ENCODE assay signal across 8 cellular contexts in genomic region chr7:90211391-90212148, GRCh38. TPM values are rescaled to one million over a fixed set of nuclear protein-coding genes. Genes with fewer than 3 reads are reported as not detected.
DNase-seq lines count a peak whose midpoint lies in the region; ATAC-seq and TF ChIP-seq lines count a peak whose summit lies in the region.

STEAP2 (plus strand) TSS chr7:90211740; CDS start chr7:90225083, 13,343 bp downstream.

- CTCF ChIA-PET in WTC11 (lab: Charles Lee): interaction anchor here (0.6 to 2.9 kb wide), 15 partner anchors 12 to 216 kb away, joined by 3 to 29 read pairs (median 4); partner anchors contain the start of genes CFAP69, CLDN12 and STEAP1

- peaks cover 21% of the 10 kb centered on the region for H3K4me1 Mint-ChIP-seq in WTC11
- no peaks in the 10 kb centered on the region for H3K4me1 Mint-ChIP-seq in stimulated activated effector memory CD8-positive, alpha-beta T cell treated with anti-CD3 and anti-CD28 coated beads, Interleukin-12 subunit alpha, Interleukin-12 subunit beta, amount 100 ng/mL, for 72 hours

- H3K4me3 Mint-ChIP-seq in WTC11: no peak within 1 kb of the TSS
- peak within 1 kb of the TSS; percentile 33 for H3K4me3 Mint-ChIP-seq in stimulated activated effector memory CD8-positive, alpha-beta T cell treated with anti-CD3 and anti-CD28 coated beads, Interleukin-12 subunit alpha, Interleukin-12 subunit beta, amount 100 ng/mL, for 72 hours

- peak; percentile 95 for ATAC-seq in HG02642 (IDR thresholded peaks at IDR 0.05; ENCODE audit: poor library complexity, unreplicated experiment)
- peak; percentile 93 for ATAC-seq in WTC11
- ATAC-seq in stimulated activated effector memory CD8-positive, alpha-beta T cell treated with anti-CD3 and anti-CD28 coated beads, Interleukin-12 subunit alpha, Interleukin-12 subunit beta, amount 100 ng/mL, for 72 hours: peak; percentile 74

- no peaks in the 10 kb centered on the region for H3K9me3 Mint-ChIP-seq in WTC11
- H3K9me3 Mint-ChIP-seq in stimulated activated effector memory CD8-positive, alpha-beta T cell treated with anti-CD3 and anti-CD28 coated beads, Interleukin-12 subunit alpha, Interleukin-12 subunit beta, amount 100 ng/mL, for 72 hours: no peaks in the 10 kb centered on the region

- peak; percentile 62 for DNase-seq in activated effector memory CD4-positive, alpha-beta T cell treated with anti-CD3 and anti-CD28 coated beads, Interleukin-2, amount 50 U/mL, for 16 hours
- no peak for DNase-seq in activated effector memory CD4-positive, alpha-beta T cell treated with Interleukin-2 at 50 U/mL for 16 hours
- DNase-seq in NCI-H1417 treated with DMSO at 0.1 percent for 48 hours (lab: John Stamatoyannopoulos, UW) (peak; percentile 67), WTC11 (ENCODE audit: low spot score) (peak; percentile 91), epithelial cell of prostate (ENCODE audit: low read depth, low spot score) (peak; percentile 31), mesenteric fat pad (ENCODE audit: low spot score) (peak; percentile 96)
- peak; percentile 7 to 54 for DNase-seq in stimulated activated effector memory CD8-positive, alpha-beta T cell treated with anti-CD3 and anti-CD28 coated beads, Interleukin-12 subunit alpha, Interleukin-12 subunit beta, amount 100 ng/mL, for 72 hours (ENCODE audit: low spot score in 2 of 2)

- no peaks in the 10 kb centered on the region for H3K27me3 Mint-ChIP-seq in WTC11 (ENCODE audit: low read depth)

- TF ChIP-seq CTCF in WTC11 (IDR thresholded peaks at IDR 0.05): peak; percentile 14; the same call in 1 of the 2 replicates

- H3K27ac Mint-ChIP-seq in WTC11: peak within 1 kb of the TSS; percentile 57
- no peak within 1 kb of the TSS for H3K27ac Mint-ChIP-seq in stimulated activated effector memory CD8-positive, alpha-beta T cell treated with anti-CD3 and anti-CD28 coated beads, Interleukin-12 subunit alpha, Interleukin-12 subunit beta, amount 100 ng/mL, for 72 hours

- H3K27ac ChIP-seq in epithelial cell of prostate: peak within 1 kb of the TSS; percentile 42

- POLR2A ChIA-PET in WTC11 (lab: Charles Lee): interaction anchor here (0.6 to 1.8 kb wide), 10 partner anchors 12 to 360 kb away, joined by 3 to 13 read pairs (median 3); partner anchors contain the start of genes CLDN12 and STEAP1

- no peaks in the 10 kb centered on the region for H3K36me3 Mint-ChIP-seq in WTC11
- no peaks in the 10 kb centered on the region for H3K36me3 Mint-ChIP-seq in stimulated activated effector memory CD8-positive, alpha-beta T cell treated with anti-CD3 and anti-CD28 coated beads, Interleukin-12 subunit alpha, Interleukin-12 subunit beta, amount 100 ng/mL, for 72 hours

TF ChIP-seq in WTC11, 78 proteins besides CTCF, POLR2A, EP300 and RAD21 (continues in another document):
- TF ChIP-seq HMGA2 (CRISPR knock-in tag; IDR thresholded peaks at IDR 0.05) (no peak), NR3C1 (CRISPR knock-in tag; conservative IDR thresholded peaks at IDR 0.05; ENCODE audit: low read depth) (no peak), NR2C2 (CRISPR knock-in tag; IDR thresholded peaks at IDR 0.05) (no peak), NFE2L1 (CRISPR knock-in tag; IDR thresholded peaks at IDR 0.05) (peak; percentile 60; the same call in 1 of the 2 replicates), KAT7 (CRISPR knock-in tag; IDR thresholded peaks at IDR 0.05; ENCODE audit: borderline replicate concordance) (peak; percentile 98), GTF2I (CRISPR knock-in tag; conservative IDR thresholded peaks at IDR 0.05) (no peak), AR (CRISPR knock-in tag; IDR thresholded peaks at IDR 0.05) (no peak), ATF1 (CRISPR knock-in tag; IDR thresholded peaks at IDR 0.05) (0 out of 2 replicates have a peak, but pooled peaks have one; percentile 26), SP1 (CRISPR knock-in tag; conservative IDR thresholded peaks at IDR 0.05) (peak; percentile 46), CREM (CRISPR knock-in tag; IDR thresholded peaks at IDR 0.05) (0 out of 2 replicates have a peak, but pooled peaks have one; percentile 48)
- TF ChIP-seq, protein P1, sequence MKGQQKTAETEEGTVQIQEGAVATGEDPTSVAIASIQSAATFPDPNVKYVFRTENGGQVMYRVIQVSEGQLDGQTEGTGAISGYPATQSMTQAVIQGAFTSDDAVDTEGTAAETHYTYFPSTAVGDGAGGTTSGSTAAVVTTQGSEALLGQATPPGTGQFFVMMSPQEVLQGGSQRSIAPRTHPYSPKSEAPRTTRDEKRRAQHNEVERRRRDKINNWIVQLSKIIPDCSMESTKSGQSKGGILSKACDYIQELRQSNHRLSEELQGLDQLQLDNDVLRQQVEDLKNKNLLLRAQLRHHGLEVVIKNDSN (CRISPR knock-in tag; IDR thresholded peaks at IDR 0.05): 0 out of 2 replicates have a peak, but pooled peaks have one; percentile 46
- TF ChIP-seq, protein P2, sequence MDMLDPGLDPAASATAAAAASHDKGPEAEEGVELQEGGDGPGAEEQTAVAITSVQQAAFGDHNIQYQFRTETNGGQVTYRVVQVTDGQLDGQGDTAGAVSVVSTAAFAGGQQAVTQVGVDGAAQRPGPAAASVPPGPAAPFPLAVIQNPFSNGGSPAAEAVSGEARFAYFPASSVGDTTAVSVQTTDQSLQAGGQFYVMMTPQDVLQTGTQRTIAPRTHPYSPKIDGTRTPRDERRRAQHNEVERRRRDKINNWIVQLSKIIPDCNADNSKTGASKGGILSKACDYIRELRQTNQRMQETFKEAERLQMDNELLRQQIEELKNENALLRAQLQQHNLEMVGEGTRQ (CRISPR knock-in tag; IDR thresholded peaks at IDR 0.05): no peak
- TF ChIP-seq, protein P3, sequence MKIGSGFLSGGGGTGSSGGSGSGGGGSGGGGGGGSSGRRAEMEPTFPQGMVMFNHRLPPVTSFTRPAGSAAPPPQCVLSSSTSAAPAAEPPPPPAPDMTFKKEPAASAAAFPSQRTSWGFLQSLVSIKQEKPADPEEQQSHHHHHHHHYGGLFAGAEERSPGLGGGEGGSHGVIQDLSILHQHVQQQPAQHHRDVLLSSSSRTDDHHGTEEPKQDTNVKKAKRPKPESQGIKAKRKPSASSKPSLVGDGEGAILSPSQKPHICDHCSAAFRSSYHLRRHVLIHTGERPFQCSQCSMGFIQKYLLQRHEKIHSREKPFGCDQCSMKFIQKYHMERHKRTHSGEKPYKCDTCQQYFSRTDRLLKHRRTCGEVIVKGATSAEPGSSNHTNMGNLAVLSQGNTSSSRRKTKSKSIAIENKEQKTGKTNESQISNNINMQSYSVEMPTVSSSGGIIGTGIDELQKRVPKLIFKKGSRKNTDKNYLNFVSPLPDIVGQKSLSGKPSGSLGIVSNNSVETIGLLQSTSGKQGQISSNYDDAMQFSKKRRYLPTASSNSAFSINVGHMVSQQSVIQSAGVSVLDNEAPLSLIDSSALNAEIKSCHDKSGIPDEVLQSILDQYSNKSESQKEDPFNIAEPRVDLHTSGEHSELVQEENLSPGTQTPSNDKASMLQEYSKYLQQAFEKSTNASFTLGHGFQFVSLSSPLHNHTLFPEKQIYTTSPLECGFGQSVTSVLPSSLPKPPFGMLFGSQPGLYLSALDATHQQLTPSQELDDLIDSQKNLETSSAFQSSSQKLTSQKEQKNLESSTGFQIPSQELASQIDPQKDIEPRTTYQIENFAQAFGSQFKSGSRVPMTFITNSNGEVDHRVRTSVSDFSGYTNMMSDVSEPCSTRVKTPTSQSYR (CRISPR knock-in tag; IDR thresholded peaks at IDR 0.05): peak; percentile 77
- TF ChIP-seq, protein P4, sequence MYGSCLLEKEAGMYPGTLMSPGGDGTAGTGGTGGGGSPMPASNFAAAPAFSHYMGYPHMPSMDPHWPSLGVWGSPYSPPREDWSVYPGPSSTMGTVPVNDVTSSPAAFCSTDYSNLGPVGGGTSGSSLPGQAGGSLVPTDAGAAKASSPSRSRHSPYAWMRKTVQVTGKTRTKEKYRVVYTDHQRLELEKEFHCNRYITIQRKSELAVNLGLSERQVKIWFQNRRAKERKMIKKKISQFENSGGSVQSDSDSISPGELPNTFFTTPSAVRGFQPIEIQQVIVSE (CRISPR knock-in tag; IDR thresholded peaks at IDR 0.05; ENCODE audit: borderline replicate concordance): no peak
- TF ChIP-seq, protein P5, sequence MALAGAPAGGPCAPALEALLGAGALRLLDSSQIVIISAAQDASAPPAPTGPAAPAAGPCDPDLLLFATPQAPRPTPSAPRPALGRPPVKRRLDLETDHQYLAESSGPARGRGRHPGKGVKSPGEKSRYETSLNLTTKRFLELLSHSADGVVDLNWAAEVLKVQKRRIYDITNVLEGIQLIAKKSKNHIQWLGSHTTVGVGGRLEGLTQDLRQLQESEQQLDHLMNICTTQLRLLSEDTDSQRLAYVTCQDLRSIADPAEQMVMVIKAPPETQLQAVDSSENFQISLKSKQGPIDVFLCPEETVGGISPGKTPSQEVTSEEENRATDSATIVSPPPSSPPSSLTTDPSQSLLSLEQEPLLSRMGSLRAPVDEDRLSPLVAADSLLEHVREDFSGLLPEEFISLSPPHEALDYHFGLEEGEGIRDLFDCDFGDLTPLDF (CRISPR knock-in tag; IDR thresholded peaks at IDR 0.05): no peak; the same call in 1 of the 2 replicates

RNA-seq across cellular contexts. Expression of gene STEAP2, which starts in this region (rescaled TPM):
- 13.4 to 17.3 TPM (median 17.0 TPM) in 3 replicates for total RNA-seq in WTC11 (2021)
- 29.9 TPM for total RNA-seq in mesenteric fat pad
